ENCODE assay signal across 17 cellular contexts in the genomic region with DNA sequence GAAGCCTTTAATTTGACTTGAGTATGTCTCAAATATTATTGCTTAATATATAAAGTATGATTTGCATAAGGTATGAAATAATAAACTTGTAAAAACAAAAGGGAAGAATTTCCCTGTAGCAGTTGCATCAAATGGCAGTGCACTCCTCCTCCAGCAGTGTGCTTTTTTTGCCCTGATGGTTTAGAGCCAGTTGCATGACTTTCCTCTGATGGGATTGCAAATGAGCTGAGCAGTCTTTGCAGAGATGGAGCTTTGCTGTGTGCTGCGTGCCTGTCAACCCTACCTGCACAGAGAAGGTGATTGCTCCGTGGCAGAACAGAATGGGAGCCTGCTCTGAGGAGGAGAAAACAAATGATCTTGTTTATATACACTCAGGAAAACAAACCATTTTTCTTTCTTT. TPM values are rescaled to one million over a fixed set of nuclear protein-coding genes. Genes with fewer than 3 reads are reported as not detected.
DNase-seq lines count a peak whose midpoint lies in the region; ATAC-seq and TF ChIP-seq lines count a peak whose summit lies in the region.
"Had no signal": no experiment of that assay in that cellular context is flagged by ENCODE, and none has a peak within 500 bp of the region (broad histone marks: within the 10 kb centered on the region; RNA-seq: fewer than 3 reads in every experiment).

No MANE protein-coding gene starts in this region.

- no TSS peak for BruUV-seq in IMR-90 (replicated peaks; lab: Mats Ljungman, UMichigan)

- no peaks in the 10 kb centered on the region; the same call in 1 of the 2 replicates for H4K20me1 ChIP-seq in IMR-90 (ENCODE audit: insufficient read depth, low read length)

- peak; percentile 19 for DNase-seq in IMR-90
- peak; percentile 6 for DNase-seq in fibroblast of mammary gland (ENCODE audit: low read depth)
- peak; percentile 66 for DNase-seq in putamen (ENCODE audit: low spot score)
- no peak for DNase-seq in OCI-M2 (lab: John Stamatoyannopoulos, UW; ENCODE audit: unreplicated experiment)
- no peak for DNase-seq in testis
- DNase-seq: NCI-H1048, NCI-H146, NCI-H2081 treated with DMSO at 0.1 percent for 48 hours, NCI-H226, NCI-H69 had no signal

- intact Hi-C loops in IMR-90 (cut with micrococcal nuclease): no loop called here
- intact Hi-C loops in testis (cut with DNase I; ENCODE audit: low total_unique reads): no loop called here

- H2AK9ac ChIP-seq in IMR-90 (replicated peaks; ENCODE audit: low read depth, low read length, poor library complexity): no peak overlapping the region

- TF ChIP-seq CTCF in IMR-90 (conservative IDR thresholded peaks at IDR 0.05; ENCODE audit: low read depth, low read length) (no peak), VCaP (conservative IDR thresholded peaks at IDR 0.05) (no peak), fibroblast of mammary gland (conservative IDR thresholded peaks at IDR 0.05; ENCODE audit: control insufficient read depth, insufficient read depth, low read depth, low read length) (no peak), testis (IDR thresholded peaks at IDR 0.05) (no peak)

- H3K36me3 ChIP-seq in IMR-90 (ENCODE audit: control insufficient read depth, insufficient read depth, low read length) (no peaks in the 10 kb centered on the region), testis (ENCODE audit: low read depth, missing control alignments) (no peaks in the 10 kb centered on the region)

- dilution Hi-C loops in IMR-90 (cut with HindIII; ENCODE audit: low sequenced_read_pairs, unreplicated experiment): no loop called here

- no peak overlapping the region for H3K14ac ChIP-seq in IMR-90 (replicated peaks; ENCODE audit: low read depth, low read length)

- POLR2A ChIA-PET in IMR-90 (lab: Charles Lee; ENCODE audit: unreplicated experiment): no interaction called here

- TF ChIP-seq POLR2A in IMR-90 (IDR thresholded peaks at IDR 0.05; ENCODE audit: low read depth, low read length): no peak
- no peak for TF ChIP-seq POLR2A in testis (IDR thresholded peaks at IDR 0.05)

- no peak overlapping the region for H3K4me3 ChIP-seq in IMR-90 (ENCODE audit: insufficient read depth, low read depth, low read length)
- H3K4me3 ChIP-seq in fibroblast of mammary gland (ENCODE audit: control insufficient read depth, low read depth, low read length): no peak overlapping the region
- no peak overlapping the region for H3K4me3 ChIP-seq in testis

- ATAC-seq in IMR-90 (ENCODE audit: low read depth) (peak; percentile 54), GM18502 (IDR thresholded peaks at IDR 0.05; ENCODE audit: poor library complexity, unreplicated experiment) (no peak)
- ATAC-seq: HCT116, Panc1, Right ventricle myocardium inferior had no signal

- no peak overlapping the region for H2BK120ac ChIP-seq in IMR-90 (ENCODE audit: low read depth, low read length)

- no peak overlapping the region for H3K23ac ChIP-seq in IMR-90 (ENCODE audit: low read depth, low read length)

- no peak for TF ChIP-seq RAD21 in IMR-90 (IDR thresholded peaks at IDR 0.05; ENCODE audit: low read length)

- H3K18ac ChIP-seq in IMR-90 (ENCODE audit: low read depth, low read length): no peak overlapping the region

- no peak overlapping the region for H2BK15ac ChIP-seq in IMR-90 (ENCODE audit: low read depth, low read length)

- H3K9me1 ChIP-seq in IMR-90 (ENCODE audit: insufficient read depth, low read length): peaks cover 3% of the 10 kb centered on the region; the same call in 1 of the 2 replicates

- no peak overlapping the region for H4K91ac ChIP-seq in IMR-90 (ENCODE audit: insufficient read depth, low read depth, low read length)

- no CpG with 5 or more reads among the region's 2 CpGs for WGBS in IMR-90 (ENCODE audit: extremely low coverage in 2 of 2, insufficient read length in 1 of 2), 2 experiments
- WGBS in testis, 2 donors: 70 to 80% methylated on average over 2 of the region's 2 CpGs

- no peak overlapping the region for H3K4me2 ChIP-seq in IMR-90 (ENCODE audit: low read depth, low read length)

- no peaks in the 10 kb centered on the region for H3K27me3 ChIP-seq in IMR-90 (ENCODE audit: control insufficient read depth, insufficient read depth, low read length)
- no peaks in the 10 kb centered on the region for H3K27me3 ChIP-seq in testis

- no peak overlapping the region for H2AFZ ChIP-seq in IMR-90 (replicated peaks; ENCODE audit: low read length, poor library complexity)

- no peak overlapping the region for H3K4ac ChIP-seq in IMR-90 (ENCODE audit: low read depth, low read length)

- H3K9me3 ChIP-seq in IMR-90 (ENCODE audit: control insufficient read depth, insufficient read depth, low read length) (no peaks in the 10 kb centered on the region), testis (no peaks in the 10 kb centered on the region)

- H2AK5ac ChIP-seq in IMR-90 (ENCODE audit: low read depth, low read length): no peak overlapping the region

- CTCF ChIA-PET in IMR-90 (lab: Yijun Ruan, JAX): no interaction called here

- H3K4me1 ChIP-seq in IMR-90 (ENCODE audit: control insufficient read depth, insufficient read depth, low read length): peaks cover 7% of the 10 kb centered on the region
- H3K4me1 ChIP-seq in testis: peaks cover 5% of the 10 kb centered on the region

- no peak overlapping the region for H4K5ac ChIP-seq in IMR-90 (ENCODE audit: low read depth, low read length)

- no peak overlapping the region for H2BK5ac ChIP-seq in IMR-90 (ENCODE audit: low read depth, low read length, poor library complexity, severe bottlenecking)

- 0 out of 4 replicates have a peak, but pooled peaks cover 0 to 3% of the 10 kb centered on the region in 2 experiments for H3K79me1 ChIP-seq in IMR-90 (ENCODE audit: low read depth in 1 of 2, low read length in 2 of 2)

- in situ Hi-C loops in IMR-90 (cut with MboI; ENCODE audit: low sequenced_read_pairs): no loop called here

- H4K8ac ChIP-seq in IMR-90 (ENCODE audit: low read depth in 2 of 2, low read length in 2 of 2): no peak overlapping the region

- no peak overlapping the region for H3K27ac ChIP-seq in IMR-90 (ENCODE audit: insufficient read depth, low read length)
- peak overlapping the region; percentile 86 for H3K27ac ChIP-seq in VCaP
- no peak overlapping the region for H3K27ac ChIP-seq in testis

- H3K9ac ChIP-seq in IMR-90 (ENCODE audit: low read depth, low read length): no peak overlapping the region

- no peak overlapping the region for H2BK20ac ChIP-seq in IMR-90 (ENCODE audit: low read depth, low read length)

- no peak overlapping the region for H3K56ac ChIP-seq in IMR-90 (ENCODE audit: extremely low read depth, insufficient read depth, low read length)

TF ChIP-seq in IMR-90, 13 proteins besides CTCF, POLR2A, EP300 and RAD21:
- TF ChIP-seq CHD1 (IDR thresholded peaks at IDR 0.05; ENCODE audit: low read depth, low read length) (no peak), RFX5 (IDR thresholded peaks at IDR 0.05; ENCODE audit: low read depth, low read length) (no peak), SMC3 (IDR thresholded peaks at IDR 0.05; ENCODE audit: low read depth, low read length) (no peak), FOS (IDR thresholded peaks at IDR 0.05; ENCODE audit: low read depth, low read length) (no peak), BHLHE40 (IDR thresholded peaks at IDR 0.05; ENCODE audit: low read depth, low read length) (no peak), NFE2L2 (IDR thresholded peaks at IDR 0.05; ENCODE audit: low read depth, low read length) (no peak)

RNA-seq across cellular contexts. Expression of a gene that starts 22.7 kb away (rescaled TPM):
- total RNA-seq in IMR-90 (2012; rRNA removed): under 0.01 TPM in 1 of 2 replicates, not detected in the other
- polyA plus RNA-seq in IMR-90 (2012; rRNA removed): 0.12 TPM in 1 of 2 replicates, not detected in the other
- 0.02 and 0.05 TPM in 2 replicates for polyA plus RNA-seq in IMR-90 (2012; cell fraction: cytosol; rRNA removed)
- polyA plus RNA-seq in IMR-90 (2012; cell fraction: nucleus; rRNA removed; ENCODE audit: low replicate concordance): 0.40 and 0.75 TPM in 2 replicates
- 10 to 100 TPM; 11.8 to 21.7 TPM for total RNA-seq in testis
- polyA plus RNA-seq in testis (ENCODE audit: insufficient read depth, low read depth, low replicate concordance): 56.6 TPM
- total RNA-seq: HT-29 had no signal
- polyA plus RNA-seq: IgD-negative memory B cell had no signal

RNA-seq across cellular contexts. Expression of a gene that starts 40.1 kb away (rescaled TPM):
- total RNA-seq in IMR-90 (2012; rRNA removed) (2.2 and 2.8 TPM in 2 replicates), testis (10 to 100 TPM; 13.4 to 17.6 TPM)
- polyA plus RNA-seq in IMR-90 (2012; rRNA removed) (2.5 and 2.7 TPM in 2 replicates), testis (ENCODE audit: insufficient read depth, low read depth, low replicate concordance) (5.9 TPM)
- 1.1 and 1.3 TPM in 2 replicates for polyA plus RNA-seq in IMR-90 (2012; cell fraction: cytosol; rRNA removed)
- polyA plus RNA-seq in IMR-90 (2012; cell fraction: nucleus; rRNA removed; ENCODE audit: low replicate concordance): 1.5 and 4.6 TPM in 2 replicates

Comparison
In these comparisons a context has a peak if more than half of its experiments do, and no peak if none do; other contexts are left out.
1. DNase-seq: peak in IMR-90 (single experiment), fibroblast of mammary gland (single experiment) and putamen (single experiment); none in OCI-M2 (single experiment) and testis (single experiment).
2. RNA of a gene that starts 22.7 kb away (total RNA-seq): 11.8 to 21.7 TPM in testis; under 0.01 TPM in IMR-90; every median in the first group is over 10 times any median in the second.